1 cellular context compared by ENCODE assay signal in genomic region chr3:171846594-171846993, GRCh38.
TF ChIP-seq lines count a peak whose summit lies in the region.

No MANE protein-coding gene starts in this region.

TF ChIP-seq in GM12878, 131 proteins besides CTCF, POLR2A, EP300 and RAD21 (continued from another document):
- TF ChIP-seq, protein P1, sequence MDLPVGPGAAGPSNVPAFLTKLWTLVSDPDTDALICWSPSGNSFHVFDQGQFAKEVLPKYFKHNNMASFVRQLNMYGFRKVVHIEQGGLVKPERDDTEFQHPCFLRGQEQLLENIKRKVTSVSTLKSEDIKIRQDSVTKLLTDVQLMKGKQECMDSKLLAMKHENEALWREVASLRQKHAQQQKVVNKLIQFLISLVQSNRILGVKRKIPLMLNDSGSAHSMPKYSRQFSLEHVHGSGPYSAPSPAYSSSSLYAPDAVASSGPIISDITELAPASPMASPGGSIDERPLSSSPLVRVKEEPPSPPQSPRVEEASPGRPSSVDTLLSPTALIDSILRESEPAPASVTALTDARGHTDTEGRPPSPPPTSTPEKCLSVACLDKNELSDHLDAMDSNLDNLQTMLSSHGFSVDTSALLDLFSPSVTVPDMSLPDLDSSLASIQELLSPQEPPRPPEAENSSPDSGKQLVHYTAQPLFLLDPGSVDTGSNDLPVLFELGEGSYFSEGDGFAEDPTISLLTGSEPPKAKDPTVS (IDR thresholded peaks at IDR 0.05; ENCODE audit: low read depth, low read length): no peak
- TF ChIP-seq SMAD1 (IDR thresholded peaks at IDR 0.05; ENCODE audit: low read depth, partially characterized antibody): no peak
- TF ChIP-seq, protein P2, sequence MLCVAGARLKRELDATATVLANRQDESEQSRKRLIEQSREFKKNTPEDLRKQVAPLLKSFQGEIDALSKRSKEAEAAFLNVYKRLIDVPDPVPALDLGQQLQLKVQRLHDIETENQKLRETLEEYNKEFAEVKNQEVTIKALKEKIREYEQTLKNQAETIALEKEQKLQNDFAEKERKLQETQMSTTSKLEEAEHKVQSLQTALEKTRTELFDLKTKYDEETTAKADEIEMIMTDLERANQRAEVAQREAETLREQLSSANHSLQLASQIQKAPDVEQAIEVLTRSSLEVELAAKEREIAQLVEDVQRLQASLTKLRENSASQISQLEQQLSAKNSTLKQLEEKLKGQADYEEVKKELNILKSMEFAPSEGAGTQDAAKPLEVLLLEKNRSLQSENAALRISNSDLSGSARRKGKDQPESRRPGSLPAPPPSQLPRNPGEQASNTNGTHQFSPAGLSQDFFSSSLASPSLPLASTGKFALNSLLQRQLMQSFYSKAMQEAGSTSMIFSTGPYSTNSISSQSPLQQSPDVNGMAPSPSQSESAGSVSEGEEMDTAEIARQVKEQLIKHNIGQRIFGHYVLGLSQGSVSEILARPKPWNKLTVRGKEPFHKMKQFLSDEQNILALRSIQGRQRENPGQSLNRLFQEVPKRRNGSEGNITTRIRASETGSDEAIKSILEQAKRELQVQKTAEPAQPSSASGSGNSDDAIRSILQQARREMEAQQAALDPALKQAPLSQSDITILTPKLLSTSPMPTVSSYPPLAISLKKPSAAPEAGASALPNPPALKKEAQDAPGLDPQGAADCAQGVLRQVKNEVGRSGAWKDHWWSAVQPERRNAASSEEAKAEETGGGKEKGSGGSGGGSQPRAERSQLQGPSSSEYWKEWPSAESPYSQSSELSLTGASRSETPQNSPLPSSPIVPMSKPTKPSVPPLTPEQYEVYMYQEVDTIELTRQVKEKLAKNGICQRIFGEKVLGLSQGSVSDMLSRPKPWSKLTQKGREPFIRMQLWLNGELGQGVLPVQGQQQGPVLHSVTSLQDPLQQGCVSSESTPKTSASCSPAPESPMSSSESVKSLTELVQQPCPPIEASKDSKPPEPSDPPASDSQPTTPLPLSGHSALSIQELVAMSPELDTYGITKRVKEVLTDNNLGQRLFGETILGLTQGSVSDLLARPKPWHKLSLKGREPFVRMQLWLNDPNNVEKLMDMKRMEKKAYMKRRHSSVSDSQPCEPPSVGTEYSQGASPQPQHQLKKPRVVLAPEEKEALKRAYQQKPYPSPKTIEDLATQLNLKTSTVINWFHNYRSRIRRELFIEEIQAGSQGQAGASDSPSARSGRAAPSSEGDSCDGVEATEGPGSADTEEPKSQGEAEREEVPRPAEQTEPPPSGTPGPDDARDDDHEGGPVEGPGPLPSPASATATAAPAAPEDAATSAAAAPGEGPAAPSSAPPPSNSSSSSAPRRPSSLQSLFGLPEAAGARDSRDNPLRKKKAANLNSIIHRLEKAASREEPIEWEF (IDR thresholded peaks at IDR 0.05; ENCODE audit: insufficient replicate concordance, low read depth, low read length): peak; percentile 76
- no peak for TF ChIP-seq E4F1 (IDR thresholded peaks at IDR 0.05; ENCODE audit: borderline replicate concordance, partially characterized antibody)
- TF ChIP-seq JUNB (IDR thresholded peaks at IDR 0.05): peak; percentile 96
- peak; percentile 66; the same call in 1 of the 2 replicates for TF ChIP-seq ZNF24 (IDR thresholded peaks at IDR 0.05)
- TF ChIP-seq, protein P3, sequence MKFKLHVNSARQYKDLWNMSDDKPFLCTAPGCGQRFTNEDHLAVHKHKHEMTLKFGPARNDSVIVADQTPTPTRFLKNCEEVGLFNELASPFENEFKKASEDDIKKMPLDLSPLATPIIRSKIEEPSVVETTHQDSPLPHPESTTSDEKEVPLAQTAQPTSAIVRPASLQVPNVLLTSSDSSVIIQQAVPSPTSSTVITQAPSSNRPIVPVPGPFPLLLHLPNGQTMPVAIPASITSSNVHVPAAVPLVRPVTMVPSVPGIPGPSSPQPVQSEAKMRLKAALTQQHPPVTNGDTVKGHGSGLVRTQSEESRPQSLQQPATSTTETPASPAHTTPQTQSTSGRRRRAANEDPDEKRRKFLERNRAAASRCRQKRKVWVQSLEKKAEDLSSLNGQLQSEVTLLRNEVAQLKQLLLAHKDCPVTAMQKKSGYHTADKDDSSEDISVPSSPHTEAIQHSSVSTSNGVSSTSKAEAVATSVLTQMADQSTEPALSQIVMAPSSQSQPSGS (IDR thresholded peaks at IDR 0.05; ENCODE audit: low read length): peak; percentile 77
- TF ChIP-seq POLR2AphosphoS5 (IDR thresholded peaks at IDR 0.05; ENCODE audit: low read length): no peak
- TF ChIP-seq BMI1 (IDR thresholded peaks at IDR 0.05; ENCODE audit: borderline replicate concordance): peak; percentile 19; the same call in 1 of the 2 replicates
- TF ChIP-seq BACH1 (IDR thresholded peaks at IDR 0.05; ENCODE audit: borderline replicate concordance): peak; percentile 53; the same call in 1 of the 2 replicates
- 0 out of 2 replicates have a peak, but pooled peaks have one; percentile 16 for TF ChIP-seq ZNF687 (IDR thresholded peaks at IDR 0.05)
- no peak for TF ChIP-seq SUZ12 (IDR thresholded peaks at IDR 0.05; ENCODE audit: unreplicated experiment)
- TF ChIP-seq RFX5 (IDR thresholded peaks at IDR 0.05; ENCODE audit: low read depth, low read length): no peak
- TF ChIP-seq CEBPB (IDR thresholded peaks at IDR 0.05; ENCODE audit: borderline replicate concordance in 1 of 2, low read depth in 2 of 2, low read length in 2 of 2): peak in 1 of 2 experiments; percentile 66; a peak in 1 of 4 replicates
- peak; percentile 89 to 90; a peak in 3 of 4 replicates for TF ChIP-seq IKZF2 (IDR thresholded peaks at IDR 0.05)
- peak; percentile 77 for TF ChIP-seq IKZF1 (conservative IDR thresholded peaks at IDR 0.05)
- TF ChIP-seq RUNX3 (IDR thresholded peaks at IDR 0.05; ENCODE audit: low read length): peak; percentile 99
- TF ChIP-seq PAX8 (IDR thresholded peaks at IDR 0.05): no peak
- TF ChIP-seq CHD2 (IDR thresholded peaks at IDR 0.05; ENCODE audit: borderline replicate concordance, low read depth, low read length): peak; percentile 50; the same call in 1 of the 2 replicates
- peak; percentile 90 for TF ChIP-seq DPF2 (IDR thresholded peaks at IDR 0.05)
- TF ChIP-seq PAX5 (IDR thresholded peaks at IDR 0.05; ENCODE audit: borderline replicate concordance, low read depth, low read length): peak; percentile 34; the same call in 1 of the 2 replicates
- TF ChIP-seq TCF7 (IDR thresholded peaks at IDR 0.05; ENCODE audit: borderline replicate concordance): peak; percentile 99
- TF ChIP-seq JUND (IDR thresholded peaks at IDR 0.05; ENCODE audit: low read depth, low read length): peak; percentile 90
- peak; percentile 24 to 46; a peak in 1 of 4 replicates for TF ChIP-seq BHLHE40 (IDR thresholded peaks at IDR 0.05; ENCODE audit: borderline replicate concordance in 1 of 2, low read depth in 2 of 2, low read length in 1 of 2)
- TF ChIP-seq MEF2A (IDR thresholded peaks at IDR 0.05; ENCODE audit: insufficient read depth, low read depth, low read length): peak; percentile 94
- peak; percentile 70; the same call in 1 of the 2 replicates for TF ChIP-seq CREM (IDR thresholded peaks at IDR 0.05; ENCODE audit: low read depth)
- TF ChIP-seq, protein P4, sequence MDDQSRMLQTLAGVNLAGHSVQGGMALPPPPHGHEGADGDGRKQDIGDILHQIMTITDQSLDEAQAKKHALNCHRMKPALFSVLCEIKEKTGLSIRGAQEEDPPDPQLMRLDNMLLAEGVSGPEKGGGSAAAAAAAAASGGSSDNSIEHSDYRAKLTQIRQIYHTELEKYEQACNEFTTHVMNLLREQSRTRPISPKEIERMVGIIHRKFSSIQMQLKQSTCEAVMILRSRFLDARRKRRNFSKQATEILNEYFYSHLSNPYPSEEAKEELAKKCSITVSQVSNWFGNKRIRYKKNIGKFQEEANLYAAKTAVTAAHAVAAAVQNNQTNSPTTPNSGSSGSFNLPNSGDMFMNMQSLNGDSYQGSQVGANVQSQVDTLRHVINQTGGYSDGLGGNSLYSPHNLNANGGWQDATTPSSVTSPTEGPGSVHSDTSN (IDR thresholded peaks at IDR 0.05; ENCODE audit: insufficient replicate concordance, low read depth, low read length): no peak
- TF ChIP-seq GABPA (IDR thresholded peaks at IDR 0.05; ENCODE audit: low read depth): peak; percentile 53; the same call in 1 of the 2 replicates
TF ChIP-seq in GM12878: peak in this region for 42.
